In the genomic region with DNA sequence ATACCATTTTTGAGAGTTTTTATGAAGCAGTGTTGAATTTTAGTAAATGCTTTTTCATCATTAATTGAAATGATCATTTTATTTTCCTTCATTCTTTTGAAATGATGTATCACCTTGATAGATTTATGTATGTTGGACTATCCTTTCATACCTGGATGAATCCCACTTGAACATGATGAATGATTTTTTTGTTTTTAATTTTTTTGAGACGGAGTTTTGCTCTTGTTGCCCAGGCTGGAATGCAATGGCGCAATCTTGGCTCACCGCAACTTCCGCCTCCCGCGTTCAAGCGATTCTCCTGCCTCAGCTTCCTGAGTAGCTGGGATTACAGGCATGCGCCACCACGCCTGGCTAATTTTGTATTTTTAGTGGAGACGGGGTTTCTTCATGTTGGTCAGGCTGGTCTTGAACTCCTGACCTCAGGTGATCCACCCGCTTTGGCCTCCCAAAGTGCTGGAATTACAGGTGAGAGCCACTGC, we compare ENCODE assay signal across 8 cellular contexts.
DNase-seq lines count a peak whose midpoint lies in the region; ATAC-seq, FAIRE-seq and TF ChIP-seq lines count a peak whose summit lies in the region.
"Not testable (repeated sequence)": the region's sequence is repeated elsewhere in the genome, so short reads cannot be mapped to it uniquely, and the experiment has no call there.

No MANE protein-coding gene starts in this region.

- H3K27ac ChIP-seq in CD4-positive, alpha-beta T cell (ENCODE audit: low read depth, low read length); HEK293 (ENCODE audit: extremely low read depth, low read depth, low read length); HepG2 (ENCODE audit: extremely low read length, insufficient read depth, low read length): not testable (repeated sequence)
- peak overlapping the region; percentile 90 for H3K27ac ChIP-seq in GM12878 (ENCODE audit: control insufficient read depth, insufficient read depth)

- peaks cover 95% of the 10 kb centered on the region for H3K79me2 ChIP-seq in GM12878 (ENCODE audit: control insufficient read depth, insufficient read depth, low read length)
- peaks cover 96% of the 10 kb centered on the region for H3K79me2 ChIP-seq in HepG2 (ENCODE audit: insufficient read depth, low read length)

- not testable (repeated sequence) for H3K27me3 ChIP-seq in CD4-positive, alpha-beta T cell (ENCODE audit: control insufficient read depth, insufficient read depth, low read length); GM12878 (replicated peaks in 1 of 2; ENCODE audit: control insufficient read depth in 2 of 2, insufficient read depth in 2 of 2, low read length in 1 of 2); HepG2 (ENCODE audit: control insufficient read depth in 1 of 2, insufficient read depth in 2 of 2, low read length in 2 of 2)

- RAD21 ChIA-PET in GM12878 (lab: Charles Lee; ENCODE audit: unreplicated experiment) = interaction anchor here (0.6 to 3.6 kb wide), 3 partner anchors 9 to 412 kb away, joined by 3 to 19 read pairs (median 5); a partner anchor contains a TSS

- H4K20me1 ChIP-seq in GM12878 (ENCODE audit: control insufficient read depth, insufficient read depth) = not testable (repeated sequence)
- peaks cover 38% of the 10 kb centered on the region for H4K20me1 ChIP-seq in HepG2 (ENCODE audit: insufficient read depth, low read length)

- not testable (repeated sequence) for H3K4me1 ChIP-seq in HEK293 (ENCODE audit: control insufficient read depth, insufficient read depth, low read length)
- H3K4me1 ChIP-seq in GM12878 (ENCODE audit: control insufficient read depth, insufficient read depth, low read length) = peaks cover 17% of the 10 kb centered on the region
- H3K4me1 ChIP-seq in HepG2 (ENCODE audit: insufficient read depth, low read length) = peaks cover 27% of the 10 kb centered on the region

- TF ChIP-seq POLR2A in GM12878 (IDR thresholded peaks at IDR 0.05; ENCODE audit: low read depth, low read length); HepG2 (IDR thresholded peaks at IDR 0.05; ENCODE audit: insufficient read depth in 1 of 2, low read depth in 2 of 2, low read length in 2 of 2): not testable (repeated sequence)

- not testable (repeated sequence) for TF ChIP-seq RAD21 in GM12878 (IDR thresholded peaks at IDR 0.05; ENCODE audit: insufficient read depth, low read depth, low read length); HepG2 (CRISPR knock-in tag; IDR thresholded peaks at IDR 0.05)

- 96% methylated on average over 9 of the region's 11 CpGs for WGBS in GM12878 (ENCODE audit: insufficient coverage, insufficient replicate concordance, low lambda C conversion rate, missing lambda C conversion rate)
- WGBS in HepG2 (ENCODE audit: low lambda C conversion rate) = 98% methylated on average over 11 of the region's 11 CpGs

- peaks cover 66% of the 10 kb centered on the region for H3K36me3 Mint-ChIP-seq in CD4-positive, alpha-beta T cell (ENCODE audit: low read depth)
- peaks cover 15% of the 10 kb centered on the region for H3K36me3 Mint-ChIP-seq in WTC11
- H3K36me3 Mint-ChIP-seq in activated T-cell treated with anti-CD3 and anti-CD28 coated beads, Interleukin-2, amount 50 U/mL, for 72 hours (ENCODE audit: insufficient read depth in 2 of 2) = peaks cover 15 to 20% of the 10 kb centered on the region in 2 donors
- H3K36me3 Mint-ChIP-seq in stimulated activated memory B cell treated with anti-CD40 and anti-IgM and Interleukin-4, amounts not matched to agents 10 μg/mL and 1 μg/mL and 100 μg/mL, for 72 hours = peaks cover 34% of the 10 kb centered on the region

- not testable (repeated sequence) for H2AFZ ChIP-seq in GM12878 (ENCODE audit: control insufficient read depth, low read depth, low read length); HepG2 (ENCODE audit: low read length)

- ATAC-seq in CD4-positive, alpha-beta T cell (ENCODE audit: poor library complexity); WTC11; activated T-cell treated with anti-CD3 and anti-CD28 coated beads, Interleukin-2, amount 50 U/mL, for 72 hours (replicated peaks in 1 of 2); GM12878; HepG2; stimulated activated memory B cell treated with anti-CD40 and anti-IgM and Interleukin-4, amounts not matched to agents 10 μg/mL and 1 μg/mL and 100 μg/mL, for 72 hours: not testable (repeated sequence)

- in situ Hi-C loops in GM12878 (cut with MboI); HepG2 (cut with HindIII; ENCODE audit: extremely low pct_ligation_motif_present, low pct_unique_long_range_greater_than_20kb): not testable (repeated sequence)

- not testable (repeated sequence) for H3K9me3 ChIP-seq in CD4-positive, alpha-beta T cell (ENCODE audit: control insufficient read depth, low read length); HEK293 (ENCODE audit: control insufficient read depth, insufficient read depth, low read depth, low read length); GM12878 (replicated peaks; ENCODE audit: control insufficient read depth, insufficient read depth, low read length); HepG2 (ENCODE audit: low read length)

- H3K4me3 ChIP-seq in HEK293 (ENCODE audit: low read depth, low read length); HepG2 (replicated peaks in 1 of 3; ENCODE audit: insufficient read depth in 1 of 3, low read depth in 2 of 3, low read length in 3 of 3): not testable (repeated sequence)
- H3K4me3 ChIP-seq in GM12878 = peak overlapping the region; percentile 48; the same call in 1 of the 2 replicates

- H3K9ac ChIP-seq in GM12878 (ENCODE audit: control insufficient read depth, insufficient read depth, low read length) = peak overlapping the region; percentile 28; the same call in 1 of the 2 replicates
- not testable (repeated sequence) for H3K9ac ChIP-seq in HepG2 (ENCODE audit: insufficient read depth, low read depth, low read length)

- H3K4me3 Mint-ChIP-seq in CD4-positive, alpha-beta T cell = peak overlapping the region; percentile 61
- not testable (repeated sequence) for H3K4me3 Mint-ChIP-seq in WTC11
- H3K4me3 Mint-ChIP-seq in activated T-cell treated with anti-CD3 and anti-CD28 coated beads, Interleukin-2, amount 50 U/mL, for 72 hours = peak overlapping the region; percentile 78 to 94
- peak overlapping the region; percentile 75 for H3K4me3 Mint-ChIP-seq in stimulated activated memory B cell treated with anti-CD40 and anti-IgM and Interleukin-4, amounts not matched to agents 10 μg/mL and 1 μg/mL and 100 μg/mL, for 72 hours

- POLR2A ChIA-PET in CD4-positive, alpha-beta T cell (lab: Charles Lee) = interaction anchor here (1.2 kb wide), 1 partner anchor 8 kb away, joined by 3 read pairs; no protein-coding TSS in a partner anchor
- POLR2A ChIA-PET in HEK293 (lab: Yijun Ruan, JAX) = not testable (repeated sequence)
- POLR2A ChIA-PET in WTC11 (lab: Charles Lee) (interaction anchor here (1.7 kb wide), 1 partner anchor 10 kb away, joined by 6 read pairs; a partner anchor contains a TSS), GM12878 (lab: Charles Lee) (interaction anchor here (0.6 to 3.8 kb wide), 6 partner anchors 9 to 290 kb away, joined by 3 to 41 read pairs (median 5); a partner anchor contains a TSS), HepG2 (lab: Yijun Ruan, JAX) (interaction anchor here (1.2 to 1.4 kb wide), 2 partner anchors 9 to 86 kb away, joined by 3 read pairs; partner anchors contain the start of gene TRMT13)

- H3K4me2 ChIP-seq in GM12878 (ENCODE audit: control insufficient read depth, insufficient read depth) = peak overlapping the region; percentile 69
- H3K4me2 ChIP-seq in HepG2 (ENCODE audit: low read depth, low read length) = not testable (repeated sequence)

- H3K9me3 Mint-ChIP-seq in CD4-positive, alpha-beta T cell; WTC11; activated T-cell treated with anti-CD3 and anti-CD28 coated beads, Interleukin-2, amount 50 U/mL, for 72 hours; stimulated activated memory B cell treated with anti-CD40 and anti-IgM and Interleukin-4, amounts not matched to agents 10 μg/mL and 1 μg/mL and 100 μg/mL, for 72 hours: not testable (repeated sequence)

- peaks cover 86% of the 10 kb centered on the region for H3K4me1 Mint-ChIP-seq in CD4-positive, alpha-beta T cell (ENCODE audit: low read depth)
- H3K4me1 Mint-ChIP-seq in WTC11 = peaks cover 49% of the 10 kb centered on the region
- H3K4me1 Mint-ChIP-seq in activated T-cell treated with anti-CD3 and anti-CD28 coated beads, Interleukin-2, amount 50 U/mL, for 72 hours (ENCODE audit: low read depth) = peaks cover 88% of the 10 kb centered on the region
- H3K4me1 Mint-ChIP-seq in stimulated activated memory B cell treated with anti-CD40 and anti-IgM and Interleukin-4, amounts not matched to agents 10 μg/mL and 1 μg/mL and 100 μg/mL, for 72 hours = peaks cover 75% of the 10 kb centered on the region

- TF ChIP-seq EP300 in GM12878 (IDR thresholded peaks at IDR 0.05; ENCODE audit: borderline replicate concordance in 1 of 2, control insufficient read depth in 1 of 2, low read depth in 2 of 2, low read length in 2 of 2); HepG2 (IDR thresholded peaks at IDR 0.05; ENCODE audit: low read depth in 2 of 2, low read length in 2 of 2); HepG2 (CRISPR knock-in tag; IDR thresholded peaks at IDR 0.05; ENCODE audit: borderline replicate concordance): not testable (repeated sequence)

- TSS peak; percentile 44 for BruUV-seq in GM12878 (replicated peaks; lab: Mats Ljungman, UMichigan)
- BruUV-seq in HepG2 (replicated peaks; lab: Mats Ljungman, UMichigan) = not testable (repeated sequence)

- FAIRE-seq in GM12878 (lab: Jason Lieb, UNC); HepG2 (lab: Jason Lieb, UNC): not testable (repeated sequence)

- not testable (repeated sequence) for H3K36me3 ChIP-seq in HEK293 (ENCODE audit: control insufficient read depth in 2 of 2, insufficient read depth in 1 of 2, low read length in 2 of 2); HepG2 (replicated peaks in 1 of 2; ENCODE audit: control insufficient read depth in 1 of 2, insufficient read depth in 2 of 2, low read length in 2 of 2)
- peaks cover 0 to 14% of the 10 kb centered on the region in 2 experiments; a peak in 3 of 4 replicates for H3K36me3 ChIP-seq in GM12878 (ENCODE audit: control insufficient read depth in 2 of 2, insufficient read depth in 2 of 2, low read length in 1 of 2)

- H3K27me3 Mint-ChIP-seq in CD4-positive, alpha-beta T cell; WTC11 (ENCODE audit: low read depth); activated T-cell treated with anti-CD3 and anti-CD28 coated beads, Interleukin-2, amount 50 U/mL, for 72 hours (ENCODE audit: low read depth); stimulated activated memory B cell treated with anti-CD40 and anti-IgM and Interleukin-4, amounts not matched to agents 10 μg/mL and 1 μg/mL and 100 μg/mL, for 72 hours: not testable (repeated sequence)

- peak overlapping the region; percentile 60 for H3K27ac Mint-ChIP-seq in CD4-positive, alpha-beta T cell
- peak overlapping the region; percentile 50; the same call in 1 of the 2 replicates for H3K27ac Mint-ChIP-seq in WTC11
- peak overlapping the region; percentile 95 for H3K27ac Mint-ChIP-seq in activated T-cell treated with anti-CD3 and anti-CD28 coated beads, Interleukin-2, amount 50 U/mL, for 72 hours
- peak overlapping the region; percentile 70 for H3K27ac Mint-ChIP-seq in stimulated activated memory B cell treated with anti-CD40 and anti-IgM and Interleukin-4, amounts not matched to agents 10 μg/mL and 1 μg/mL and 100 μg/mL, for 72 hours

- not testable (repeated sequence) for DNase-seq in CD4-positive, alpha-beta T cell; WTC11 (ENCODE audit: low spot score); activated T-cell treated with anti-CD3 and anti-CD28 coated beads, Interleukin-2, amount 50 U/mL, for 72 hours; GM12878 (ENCODE audit: low read depth, low spot score); HepG2 (ENCODE audit: low spot score)
- DNase-seq in NOMO-1 treated with dmso at 0.1 percent for 144 hours (lab: John Stamatoyannopoulos, UW; ENCODE audit: unreplicated experiment) = peak; percentile 21

- TF ChIP-seq CTCF in CD4-positive, alpha-beta T cell (IDR thresholded peaks at IDR 0.05); HEK293 (tag by site-specific recombination; IDR thresholded peaks at IDR 0.05); WTC11 (IDR thresholded peaks at IDR 0.05); GM12878 (IDR thresholded peaks at IDR 0.05 in 2 of 3, conservative IDR thresholded peaks at IDR 0.05 in 1 of 3; ENCODE audit: control insufficient read depth in 2 of 3, extremely low read depth in 1 of 3, insufficient read depth in 1 of 3, low read depth in 3 of 3, low read length in 3 of 3); HepG2 (CRISPR knock-in tag; IDR thresholded peaks at IDR 0.05): not testable (repeated sequence)

- SMC1A ChIA-PET in GM12878 (lab: Charles Lee; ENCODE audit: uncharacterized antibody, unreplicated experiment) = interaction anchor here (1.0 to 6.8 kb wide), 5 partner anchors 8 to 105 kb away, joined by 3 to 56 read pairs (median 4); no protein-coding TSS in a partner anchor

- intact Hi-C loops in CD4-positive, alpha-beta T cell (cut with DNase I, micrococcal nuclease); GM12878 (cut with micrococcal nuclease; ENCODE audit: unreplicated experiment); HepG2 (cut with micrococcal nuclease; ENCODE audit: unreplicated experiment): not testable (repeated sequence)

- CTCF ChIA-PET in CD4-positive, alpha-beta T cell (lab: Charles Lee) = interaction anchor here (0.7 kb wide), 1 partner anchor 40 kb away, joined by 4 read pairs; no protein-coding TSS in a partner anchor
- CTCF ChIA-PET in HEK293 (lab: Yijun Ruan, JAX) = interaction anchor here (0.6 kb wide), 1 partner anchor 366 kb away, joined by 7 read pairs; no protein-coding TSS in a partner anchor
- CTCF ChIA-PET in WTC11 (lab: Charles Lee); GM12878 (lab: Yijun Ruan, JAX); HepG2 (lab: Yijun Ruan, JAX; ENCODE audit: low intra/inter-chr PET ratio, low total read pairs): not testable (repeated sequence)
